Comparison of ENCODE assay signal across 1 cellular context in the genomic region with DNA sequence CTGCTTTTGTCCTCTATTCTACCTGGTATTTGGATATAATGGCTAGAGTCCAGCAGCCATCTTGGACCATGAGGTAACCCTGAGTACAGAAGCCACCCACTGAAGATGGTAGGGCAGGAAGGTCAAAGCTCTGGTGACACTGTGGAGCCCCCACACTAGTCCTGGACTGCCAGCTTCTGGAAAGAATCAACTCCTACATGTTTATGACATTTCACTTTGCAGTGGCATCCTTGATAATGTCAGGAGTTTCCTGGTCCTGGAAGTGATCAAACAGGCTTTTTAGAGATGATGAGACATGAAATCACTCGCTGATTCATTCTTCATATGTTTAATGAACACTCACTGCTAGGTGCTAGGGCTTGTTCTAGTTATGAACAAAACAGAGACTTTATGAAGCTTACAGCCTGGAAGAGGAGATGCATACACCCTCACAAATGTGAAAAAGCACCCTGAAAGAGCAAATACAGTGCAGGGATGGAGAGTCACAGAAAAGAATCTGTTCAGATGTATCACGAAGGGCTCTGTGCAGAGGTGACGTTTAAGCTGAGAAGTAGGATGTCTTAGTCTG.
TF ChIP-seq lines count a peak whose summit lies in the region.

No MANE protein-coding gene starts in this region.

TF ChIP-seq in HCT116, 20 proteins besides CTCF, POLR2A, EP300 and RAD21 (continued from another document):
- TF ChIP-seq, protein P1, sequence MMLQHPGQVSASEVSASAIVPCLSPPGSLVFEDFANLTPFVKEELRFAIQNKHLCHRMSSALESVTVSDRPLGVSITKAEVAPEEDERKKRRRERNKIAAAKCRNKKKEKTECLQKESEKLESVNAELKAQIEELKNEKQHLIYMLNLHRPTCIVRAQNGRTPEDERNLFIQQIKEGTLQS (IDR thresholded peaks at IDR 0.05), result no peak
- TF ChIP-seq ZFX (IDR thresholded peaks at IDR 0.05), result no peak
- TF ChIP-seq EZH2phosphoT487 (IDR thresholded peaks at IDR 0.05; ENCODE audit: borderline replicate concordance), result no peak
- TF ChIP-seq, protein P2, sequence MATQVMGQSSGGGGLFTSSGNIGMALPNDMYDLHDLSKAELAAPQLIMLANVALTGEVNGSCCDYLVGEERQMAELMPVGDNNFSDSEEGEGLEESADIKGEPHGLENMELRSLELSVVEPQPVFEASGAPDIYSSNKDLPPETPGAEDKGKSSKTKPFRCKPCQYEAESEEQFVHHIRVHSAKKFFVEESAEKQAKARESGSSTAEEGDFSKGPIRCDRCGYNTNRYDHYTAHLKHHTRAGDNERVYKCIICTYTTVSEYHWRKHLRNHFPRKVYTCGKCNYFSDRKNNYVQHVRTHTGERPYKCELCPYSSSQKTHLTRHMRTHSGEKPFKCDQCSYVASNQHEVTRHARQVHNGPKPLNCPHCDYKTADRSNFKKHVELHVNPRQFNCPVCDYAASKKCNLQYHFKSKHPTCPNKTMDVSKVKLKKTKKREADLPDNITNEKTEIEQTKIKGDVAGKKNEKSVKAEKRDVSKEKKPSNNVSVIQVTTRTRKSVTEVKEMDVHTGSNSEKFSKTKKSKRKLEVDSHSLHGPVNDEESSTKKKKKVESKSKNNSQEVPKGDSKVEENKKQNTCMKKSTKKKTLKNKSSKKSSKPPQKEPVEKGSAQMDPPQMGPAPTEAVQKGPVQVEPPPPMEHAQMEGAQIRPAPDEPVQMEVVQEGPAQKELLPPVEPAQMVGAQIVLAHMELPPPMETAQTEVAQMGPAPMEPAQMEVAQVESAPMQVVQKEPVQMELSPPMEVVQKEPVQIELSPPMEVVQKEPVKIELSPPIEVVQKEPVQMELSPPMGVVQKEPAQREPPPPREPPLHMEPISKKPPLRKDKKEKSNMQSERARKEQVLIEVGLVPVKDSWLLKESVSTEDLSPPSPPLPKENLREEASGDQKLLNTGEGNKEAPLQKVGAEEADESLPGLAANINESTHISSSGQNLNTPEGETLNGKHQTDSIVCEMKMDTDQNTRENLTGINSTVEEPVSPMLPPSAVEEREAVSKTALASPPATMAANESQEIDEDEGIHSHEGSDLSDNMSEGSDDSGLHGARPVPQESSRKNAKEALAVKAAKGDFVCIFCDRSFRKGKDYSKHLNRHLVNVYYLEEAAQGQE (IDR thresholded peaks at IDR 0.05; ENCODE audit: low read depth), result no peak
- no peak for TF ChIP-seq POLR2AphosphoS5 (IDR thresholded peaks at IDR 0.05; ENCODE audit: low read depth, low read length)
- TF ChIP-seq CBX3 (IDR thresholded peaks at IDR 0.05; ENCODE audit: low read depth), result no peak
- TF ChIP-seq ELF1 (IDR thresholded peaks at IDR 0.05; ENCODE audit: borderline replicate concordance, low read depth), result no peak
TF ChIP-seq in HCT116: peak in this region for 4.
